In the genomic region with DNA sequence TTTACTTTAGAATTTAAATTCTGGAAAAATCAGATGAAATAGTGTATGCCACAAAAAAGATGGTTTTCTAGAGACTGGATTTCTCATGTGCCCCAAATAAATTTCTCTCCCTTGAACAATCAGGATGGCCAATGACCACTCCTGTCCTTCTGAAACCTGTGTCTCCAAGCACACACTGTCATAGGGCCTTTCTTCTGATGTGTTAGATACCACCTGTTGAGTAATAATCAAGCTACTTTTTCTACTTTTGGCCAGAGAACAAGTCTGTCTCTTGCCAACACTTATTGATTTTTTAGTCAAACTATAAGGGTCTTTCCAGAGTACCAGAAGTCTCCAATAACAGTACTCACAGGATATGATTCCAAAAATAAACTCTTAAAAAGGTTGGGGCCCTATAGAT, we compare ENCODE assay signal across 8 cellular contexts.
"Had no signal": no experiment of that assay in that cellular context is flagged by ENCODE, and none has a peak within 500 bp of the region (broad histone marks: within the 10 kb centered on the region; RNA-seq: fewer than 3 reads in every experiment).

No MANE protein-coding gene starts in this region.

- FAIRE-seq: G401.6, GM12878, GM12891, GM12892, GM18507, GM19239 had no signal

- ATAC-seq: GM12878 had no signal

- H3K4me3 ChIP-seq: GM12878 had no signal

- DNase-seq: GDM1, GF-D8 had no signal
